19 cellular contexts compared by ENCODE assay signal in genomic region chr5:106610041-106610440, GRCh38.
A peak's percentile ranks its signal among the peaks of the same experiment; 100 is the strongest.
DNase-seq lines count a peak whose midpoint lies in the region; ATAC-seq, FAIRE-seq and TF ChIP-seq lines count a peak whose summit lies in the region.
"Had no signal": no experiment of that assay in that cellular context is flagged by ENCODE, and none has a peak within 500 bp of the region (broad histone marks: within the 10 kb centered on the region; RNA-seq: fewer than 3 reads in every experiment).

No MANE protein-coding gene starts in this region.

- no peak for FAIRE-seq in HTR-8/SVneo (lab: Jason Lieb, UNC)

- H3K27me3 ChIP-seq in BE2C: no peaks in the 10 kb centered on the region

- peak; percentile 26 for DNase-seq in GM12865 (ENCODE audit: low read depth)
- DNase-seq in epithelial cell of proximal tubule (ENCODE audit: low read depth): peak; percentile 43
- peak; percentile 30 for DNase-seq in kidney tubule cell (ENCODE audit: low spot score)
- DNase-seq in HTR-8/SVneo (ENCODE audit: insufficient read length, low spot score): no peak
- no peak for DNase-seq in GDM1 (lab: John Stamatoyannopoulos, UW)
- no peak for DNase-seq in BE2C
- DNase-seq: Calu3; CD4-positive, alpha-beta memory T cell; DMS153; GM23248; HCEC 1CT; KBM-7; NCI-H1092 treated with DMSO at 0.1 percent for 48 hours; NCI-H1436 treated with DMSO at 0.1 percent for 48 hours; NCI-H2029; NCI-H446; NCI-H526; Right ventricle myocardium superior had no signal

- H3K4me3 ChIP-seq in GM12865 (ENCODE audit: low read depth, low read length) (no peak overlapping the region), epithelial cell of proximal tubule (ENCODE audit: low read depth, low read length) (no peak overlapping the region), BE2C (ENCODE audit: low read depth, low read length) (no peak overlapping the region)
- H3K4me3 ChIP-seq: GM23248 had no signal

- no peak for TF ChIP-seq CTCF in GM12865 (IDR thresholded peaks at IDR 0.05; ENCODE audit: insufficient read depth, low read depth, low read length, missing control alignments)
- no peak for TF ChIP-seq CTCF in epithelial cell of proximal tubule (conservative IDR thresholded peaks at IDR 0.05; ENCODE audit: low read depth, low read length)
- TF ChIP-seq CTCF in BE2C (IDR thresholded peaks at IDR 0.05; ENCODE audit: low read depth, low read length): no peak

- H3K4me1 ChIP-seq in BE2C: no peaks in the 10 kb centered on the region

- H3K36me3 ChIP-seq in BE2C: no peaks in the 10 kb centered on the region

- no peaks in the 10 kb centered on the region for H3K9me3 ChIP-seq in BE2C

- no peak for ATAC-seq in GM18858 (IDR thresholded peaks at IDR 0.05; ENCODE audit: unreplicated experiment)

Comparison
In these comparisons a context has a peak if more than half of its experiments do, and no peak if none do; other contexts are left out.
1. DNase-seq: peak in GM12865 (single experiment), epithelial cell of proximal tubule (single experiment) and kidney tubule cell (single experiment); none in HTR-8/SVneo (single experiment), GDM1 (single experiment) and BE2C (single experiment).